27 cellular contexts compared by ENCODE assay signal in genomic region chr4:97330915-97331314, GRCh38.
"Had no signal": no experiment of that assay in that cellular context is flagged by ENCODE, and none has a peak within 500 bp of the region (broad histone marks: within the 10 kb centered on the region; RNA-seq: fewer than 3 reads in every experiment).

No MANE protein-coding gene starts in this region.

- H3K4me1 ChIP-seq: ascending aorta, body of pancreas, Peyer's patch, SJSA1 had no signal

- H3K36me3 ChIP-seq: ascending aorta, Peyer's patch, SJSA1 had no signal

- H3K27me3 Mint-ChIP-seq: activated naive CD8-positive, alpha-beta T cell treated with anti-CD3 and anti-CD28 coated beads, Interleukin-2, amount 50 U/mL, for 24 hours; central memory CD8-positive, alpha-beta T cell had no signal

- H3K4me3 ChIP-seq: ascending aorta, body of pancreas, Peyer's patch, SJSA1 had no signal

- H3K36me3 Mint-ChIP-seq: activated naive CD4-positive, alpha-beta T cell treated with anti-CD3 and anti-CD28 coated beads, Interleukin-2, amount 50 U/mL, for 72 hours had no signal

- H3K4me3 Mint-ChIP-seq: activated CD8-positive, alpha-beta T cell treated with anti-CD3 and anti-CD28 coated beads, Interleukin-2, amount 10 ng/mL, durations not matched to agents 7 days and 5 days; activated naive CD8-positive, alpha-beta T cell treated with anti-CD3 and anti-CD28 coated beads, Interleukin-2, amount 50 U/mL, for 24 hours; activated T-cell treated with anti-CD3 and anti-CD28 coated beads, Interleukin-2, amount 50 U/mL, for 4 hours; central memory CD8-positive, alpha-beta T cell; T-helper 1 cell treated with Interleukin-12 subunit alpha and Interleukin-12 subunit beta and Interleukin-4 antibody, amounts not matched to agents 30 μg/mL and 1 μg/mL, for 36 hours; WTC11 had no signal

- H3K4me1 Mint-ChIP-seq: activated naive CD8-positive, alpha-beta T cell treated with anti-CD3 and anti-CD28 coated beads, Interleukin-2, amount 50 U/mL, for 24 hours; central memory CD8-positive, alpha-beta T cell had no signal

- H3K9me3 ChIP-seq: ascending aorta, body of pancreas, Peyer's patch had no signal

- H3K27me3 ChIP-seq: ascending aorta, body of pancreas, Peyer's patch, SJSA1 had no signal

- H3K27ac ChIP-seq: ascending aorta, body of pancreas, Peyer's patch, SJSA1 had no signal

- H3K9me3 Mint-ChIP-seq: activated T-cell treated with anti-CD3 and anti-CD28 coated beads, Interleukin-2, amount 50 U/mL, for 4 hours had no signal

- H3K27ac Mint-ChIP-seq: activated CD8-positive, alpha-beta T cell treated with anti-CD3 and anti-CD28 coated beads, Interleukin-2, amount 10 ng/mL, durations not matched to agents 7 days and 5 days; activated naive CD4-positive, alpha-beta T cell treated with anti-CD3 and anti-CD28 coated beads, Interleukin-2, amount 50 U/mL, for 72 hours; activated naive CD8-positive, alpha-beta T cell treated with anti-CD3 and anti-CD28 coated beads, Interleukin-2, amount 50 U/mL, for 24 hours; T-helper 1 cell treated with Interleukin-12 subunit alpha and Interleukin-12 subunit beta and Interleukin-4 antibody, amounts not matched to agents 30 μg/mL and 1 μg/mL, for 36 hours; WTC11 had no signal

- DNase-seq: activated CD4-positive, alpha-beta T cell treated with anti-CD3 and anti-CD28 coated beads for 48 hours; activated CD4-positive, alpha-beta T cell treated with anti-CD3 and anti-CD28 coated beads, Interleukin-2, amount 50 U/mL, for 4 hours; activated CD4-positive, CD25-positive, alpha-beta regulatory T cell treated with anti-CD3 and anti-CD28 coated beads, Interleukin-2, amount 50 U/mL, for 72 hours; activated CD8-positive, alpha-beta T cell treated with anti-CD3 and anti-CD28 coated beads, Interleukin-2, amount 10 ng/mL, durations not matched to agents 7 days and 5 days; activated effector memory CD4-positive, alpha-beta T cell treated with anti-CD3 and anti-CD28 coated beads, Interleukin-2, amount 50 U/mL, for 16 hours; activated naive CD4-positive, alpha-beta T cell treated with Interleukin-2 at 50 U/mL for 16 hours; activated naive CD8-positive, alpha-beta T cell treated with anti-CD3 and anti-CD28 coated beads, Interleukin-2, amount 50 U/mL, for 24 hours; activated T-cell treated with anti-CD3 and anti-CD28 coated beads, Interleukin-2, amount 50 U/mL, for 4 hours; amniotic stem cell; body of pancreas; cortex of kidney; Kasumi-1; NCI-H1105 treated with DMSO at 0.1 percent for 48 hours; NCI-H1694; NCI-H2081; NCI-H2171; NCI-H345; NCI-H510A; NCI-H526 treated with DMSO at 0.1 percent for 48 hours; Peyer's patch; SHP77 had no signal
